ENCODE assay signal across 19 cellular contexts in the genomic region with DNA sequence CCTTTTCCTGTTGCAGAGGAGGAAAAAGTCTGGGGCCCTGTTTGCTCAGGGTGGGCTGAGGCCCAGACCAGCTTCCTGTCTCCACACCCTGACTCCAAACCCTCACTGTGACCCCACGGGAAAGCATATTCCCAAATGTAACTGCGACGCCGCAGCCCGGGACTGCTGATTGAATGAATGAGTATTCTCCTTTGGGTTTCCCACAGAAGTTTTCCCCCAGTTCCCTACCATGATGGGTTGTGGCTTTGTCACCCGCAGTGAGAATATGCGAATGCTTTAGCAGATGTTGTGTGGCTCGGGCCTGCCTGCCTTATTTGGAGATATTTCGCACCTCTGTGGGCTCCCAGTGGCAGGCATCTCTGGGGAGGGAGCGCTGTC.
"Had no signal": no experiment of that assay in that cellular context is flagged by ENCODE, and none has a peak within 500 bp of the region (broad histone marks: within the 10 kb centered on the region; RNA-seq: fewer than 3 reads in every experiment).

No MANE protein-coding gene starts in this region.

- ATAC-seq: activated T-cell treated with anti-CD3 and anti-CD28 coated beads, Interleukin-2, amount 50 U/mL, for 4 hours; left ventricle myocardium superior; stimulated activated naive CD8-positive, alpha-beta T cell treated with anti-CD3 and anti-CD28 coated beads, Interleukin-15, Interleukin-2, amounts not matched to agents 100 U/mL and 50 U/mL, for 24 hours had no signal

- DNase-seq: activated CD4-positive, alpha-beta T cell treated with anti-CD3 and anti-CD28 coated beads for 1 hour; activated CD4-positive, alpha-beta T cell treated with anti-CD3 and anti-CD28 coated beads, Interleukin-2, amount 50 U/mL, for 4 hours; activated effector memory CD4-positive, alpha-beta T cell treated with Interleukin-2 at 50 U/mL for 16 hours; activated T-cell treated with anti-CD3 and anti-CD28 coated beads, Interleukin-2, amount 50 U/mL, for 4 hours; amniotic stem cell; caudate nucleus; esophagus squamous epithelium; hippocampal formation; left ventricle myocardium superior; ovary; sigmoid colon; stimulated activated CD4-positive, alpha-beta T cell treated with anti-CD3 and anti-CD28 coated beads, Interleukin-1b, Interleukin-23, amount 100 ng/mL, for 48 hours; stimulated activated naive CD8-positive, alpha-beta T cell treated with anti-CD3 and anti-CD28 coated beads, Interleukin-15, Interleukin-2, amounts not matched to agents 100 U/mL and 50 U/mL, for 24 hours; T1000 had no signal

- H3K36me3 ChIP-seq: esophagus squamous epithelium, ovary, sigmoid colon, suprapubic skin had no signal

- H3K9me3 ChIP-seq: esophagus squamous epithelium, ovary, sigmoid colon, suprapubic skin had no signal

- H3K27me3 Mint-ChIP-seq: memory B cell, type B pancreatic cell had no signal

- H3K9me3 Mint-ChIP-seq: activated naive CD4-positive, alpha-beta T cell treated with anti-CD3 and anti-CD28 coated beads, Interleukin-2, amount 50 U/mL, for 72 hours; activated T-cell treated with anti-CD3 and anti-CD28 coated beads, Interleukin-2, amount 50 U/mL, for 4 hours; memory B cell; type B pancreatic cell had no signal

- H3K27ac ChIP-seq: coronary artery, esophagus squamous epithelium, ovary, sigmoid colon, suprapubic skin had no signal

- H3K4me1 ChIP-seq: esophagus squamous epithelium, suprapubic skin had no signal

- H3K27ac Mint-ChIP-seq: activated naive CD4-positive, alpha-beta T cell treated with anti-CD3 and anti-CD28 coated beads, Interleukin-2, amount 50 U/mL, for 72 hours; memory B cell; type B pancreatic cell had no signal

- H3K36me3 Mint-ChIP-seq: type B pancreatic cell had no signal

- H3K4me3 Mint-ChIP-seq: activated T-cell treated with anti-CD3 and anti-CD28 coated beads, Interleukin-2, amount 50 U/mL, for 4 hours; memory B cell; type B pancreatic cell had no signal

- H3K4me3 ChIP-seq: coronary artery, esophagus squamous epithelium, ovary, sigmoid colon, suprapubic skin had no signal

- H3K27me3 ChIP-seq: esophagus squamous epithelium, ovary, sigmoid colon, suprapubic skin had no signal
